Comparison of ENCODE assay signal across 1 cellular context in genomic region chr19:41641879-41642485, GRCh38.
TF ChIP-seq lines count a peak whose summit lies in the region.

No MANE protein-coding gene starts in this region.

TF ChIP-seq in WTC11, 78 proteins besides CTCF, POLR2A, EP300 and RAD21 (continued from another document):
- no peak for TF ChIP-seq ARID4B (CRISPR knock-in tag; IDR thresholded peaks at IDR 0.05; ENCODE audit: borderline replicate concordance)
